9 cellular contexts compared by ENCODE assay signal in genomic region chr3:195900426-195901355, GRCh38. TPM values are rescaled to one million over a fixed set of nuclear protein-coding genes. Genes with fewer than 3 reads are reported as not detected.
A peak's percentile ranks its signal among the peaks of the same experiment; 100 is the strongest.
DNase-seq lines count a peak whose midpoint lies in the region; ATAC-seq and TF ChIP-seq lines count a peak whose summit lies in the region.
"Had no signal": no experiment of that assay in that cellular context is flagged by ENCODE, and none has a peak within 500 bp of the region (broad histone marks: within the 10 kb centered on the region; RNA-seq: fewer than 3 reads in every experiment).

No MANE protein-coding gene starts in this region.

- CTCF ChIA-PET in WTC11 (lab: Charles Lee): interaction anchor here (0.7 to 2.0 kb wide), 4 partner anchors 14 to 42 kb away, joined by 4 to 11 read pairs (median 8); no protein-coding TSS in a partner anchor

- H3K36me3 ChIP-seq in psoas muscle (ENCODE audit: insufficient read depth in 1 of 2, low read depth in 1 of 2): no peaks in the 10 kb centered on the region

- TF ChIP-seq CTCF in foreskin keratinocyte (conservative IDR thresholded peaks at IDR 0.05) (no peak), psoas muscle (IDR thresholded peaks at IDR 0.05) (no peak), WTC11 (IDR thresholded peaks at IDR 0.05) (no peak)

- H3K4me3 ChIP-seq in psoas muscle: no peak overlapping the region

- DNase-seq in SIG-M5 treated with dmso at 0.1 percent for 504 hours (lab: John Stamatoyannopoulos, UW; ENCODE audit: unreplicated experiment) (peak; percentile 42), SIG-M5 (lab: John Stamatoyannopoulos, UW) (no peak), foreskin keratinocyte (peak in 1 of 2 donors; percentile 46), psoas muscle (peak; percentile 83 to 93), cerebellar nuclear complex (lab: John Stamatoyannopoulos, UW) (no peak), WTC11 (ENCODE audit: low spot score) (no peak)
- peak; percentile 24 for DNase-seq in activated CD4-positive, alpha-beta T cell treated with anti-CD3 and anti-CD28 coated beads, Interleukin-2, amount 50 U/mL, for 1 hour

- intact Hi-C loops in psoas muscle (cut with DNase I): no loop called here

- H3K4me1 Mint-ChIP-seq in WTC11: peaks cover 25% of the 10 kb centered on the region

- no peaks in the 10 kb centered on the region for H3K36me3 Mint-ChIP-seq in WTC11

- no peak overlapping the region for H3K4me3 Mint-ChIP-seq in WTC11

- H3K27me3 Mint-ChIP-seq in WTC11 (ENCODE audit: low read depth): no peaks in the 10 kb centered on the region

- H3K9me3 ChIP-seq in psoas muscle: no peaks in the 10 kb centered on the region

- H3K4me1 ChIP-seq in foreskin keratinocyte: peaks cover 15% of the 10 kb centered on the region
- H3K4me1 ChIP-seq in psoas muscle: peaks cover 56% of the 10 kb centered on the region

- H3K27ac Mint-ChIP-seq in WTC11: no peak overlapping the region; the same call in 1 of the 2 replicates

- ATAC-seq in HG03378 (IDR thresholded peaks at IDR 0.05; ENCODE audit: unreplicated experiment) (peak; percentile 57), foreskin keratinocyte (peak; percentile 4), psoas muscle (peak; percentile 78 to 88 (median 84)), WTC11 (no peak)

- 58 to 65% (median 60%) methylated on average over 23 of the region's 23 CpGs for WGBS in psoas muscle, 3 donors

- no peaks in the 10 kb centered on the region for H3K9me3 Mint-ChIP-seq in WTC11

- POLR2A ChIA-PET in WTC11 (lab: Charles Lee): no interaction called here

- H3K27me3 ChIP-seq in foreskin keratinocyte: no peaks in the 10 kb centered on the region
- no peaks in the 10 kb centered on the region for H3K27me3 ChIP-seq in psoas muscle (ENCODE audit: insufficient read depth in 3 of 3, low read length in 2 of 3)

- H3K27ac ChIP-seq in foreskin keratinocyte: no peak overlapping the region
- H3K27ac ChIP-seq in psoas muscle: peak overlapping the region; percentile 93
- H3K27ac ChIP-seq: 22Rv1 had no signal

TF ChIP-seq in WTC11, 78 proteins besides CTCF, POLR2A, EP300 and RAD21:
- TF ChIP-seq SOX15 (CRISPR knock-in tag; IDR thresholded peaks at IDR 0.05) (no peak), ETV6 (CRISPR knock-in tag; IDR thresholded peaks at IDR 0.05) (no peak), ZNF423 (CRISPR knock-in tag; IDR thresholded peaks at IDR 0.05) (no peak), ESRRA (CRISPR knock-in tag; IDR thresholded peaks at IDR 0.05; ENCODE audit: borderline replicate concordance) (no peak), ATF6 (CRISPR knock-in tag; IDR thresholded peaks at IDR 0.05) (no peak)

RNA-seq across cellular contexts. Expression of gene TNK2, which starts 7.7 kb away (rescaled TPM):
- total RNA-seq in foreskin keratinocyte (26.7 and 29.8 TPM in 2 replicates), psoas muscle (100 to 1,000 TPM in 1 of 4 donors, 10 to 100 TPM in 3; 41.7 to 322 (median 77.6) TPM), WTC11 (2021) (58.4 to 65.1 TPM (median 61.6 TPM) in 3 replicates)
- polyA plus RNA-seq in foreskin keratinocyte (28.1 and 30.7 TPM in 2 replicates), psoas muscle (10 to 100 TPM; 37.1 to 67.1 (median 52.2) TPM)

Comparison
In these comparisons a context has a peak if more than half of its experiments do, and no peak if none do; other contexts are left out.
1. DNase-seq: peak in SIG-M5 treated with dmso at 0.1 percent for 504 hours (single experiment), activated CD4-positive, alpha-beta T cell treated with anti-CD3 and anti-CD28 coated beads, Interleukin-2, amount 50 U/mL, for 1 hour (single experiment) and psoas muscle (2 of 2); none in SIG-M5 (single experiment), cerebellar nuclear complex (0 of 2) and WTC11 (single experiment).